In the genomic region with DNA sequence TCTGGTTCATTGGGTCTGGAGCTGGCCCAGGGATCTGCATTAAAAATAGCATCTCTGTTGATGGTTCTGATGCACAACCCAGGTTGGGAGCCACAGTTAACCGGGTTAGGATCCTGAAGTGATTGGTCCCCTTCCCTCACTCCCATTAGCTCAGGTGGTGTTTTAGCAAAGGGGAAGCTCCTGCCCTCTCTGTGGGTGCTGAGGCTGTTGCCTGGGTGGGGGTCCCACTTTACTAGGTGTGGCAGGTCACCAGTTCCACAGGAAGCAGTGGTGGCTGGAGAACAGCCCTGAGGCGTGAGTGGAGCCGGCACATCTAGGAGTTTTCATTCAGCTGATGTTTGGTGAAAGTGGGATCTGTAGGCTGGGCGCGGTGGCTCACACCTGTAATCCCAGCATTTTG, we compare ENCODE assay signal across 23 cellular contexts.
DNase-seq lines count a peak whose midpoint lies in the region; ATAC-seq and TF ChIP-seq lines count a peak whose summit lies in the region.
"Had no signal": no experiment of that assay in that cellular context is flagged by ENCODE, and none has a peak within 500 bp of the region (broad histone marks: within the 10 kb centered on the region; RNA-seq: fewer than 3 reads in every experiment).

No MANE protein-coding gene starts in this region.

- TF ChIP-seq CTCF in CD4-positive, alpha-beta T cell (IDR thresholded peaks at IDR 0.05) = no peak
- TF ChIP-seq CTCF in esophagus muscularis mucosa (IDR thresholded peaks at IDR 0.05) (no peak), stomach (IDR thresholded peaks at IDR 0.05) (no peak)

- intact Hi-C loops in CD4-positive, alpha-beta T cell (cut with DNase I, micrococcal nuclease) = loop anchor here in 1 of 2 experiments (5.0 kb wide), 1 partner anchor 64 kb away; no protein-coding TSS in a partner anchor
- intact Hi-C loops in esophagus muscularis mucosa (cut with DNase I) = no loop called here
- intact Hi-C loops in stomach (cut with DNase I; ENCODE audit: low total_unique reads) = no loop called here

- 100% methylated on average over 3 of the region's 5 CpGs for WGBS in esophagus muscularis mucosa
- WGBS in stomach, 5 donors = 88 to 97% (median 93%) methylated on average over 5 of the region's 5 CpGs

- peaks cover 5% of the 10 kb centered on the region for H3K36me3 Mint-ChIP-seq in activated T-cell treated with anti-CD3 and anti-CD28 coated beads, Interleukin-2, amount 50 U/mL, for 24 hours (ENCODE audit: low read depth)
- peaks cover 38% of the 10 kb centered on the region for H3K36me3 Mint-ChIP-seq in CD4-positive, alpha-beta T cell (ENCODE audit: low read depth)

- H3K4me1 Mint-ChIP-seq in activated T-cell treated with anti-CD3 and anti-CD28 coated beads, Interleukin-2, amount 50 U/mL, for 24 hours (ENCODE audit: low read depth) = peaks cover 41% of the 10 kb centered on the region
- H3K4me1 Mint-ChIP-seq in CD4-positive, alpha-beta T cell (ENCODE audit: low read depth) = peaks cover 73% of the 10 kb centered on the region

- no peak overlapping the region for H3K4me3 Mint-ChIP-seq in activated T-cell treated with anti-CD3 and anti-CD28 coated beads, Interleukin-2, amount 50 U/mL, for 24 hours
- H3K4me3 Mint-ChIP-seq in CD4-positive, alpha-beta T cell = no peak overlapping the region
- H3K4me3 Mint-ChIP-seq: CD4-positive, alpha-beta memory T cell had no signal

- TF ChIP-seq POLR2A in esophagus muscularis mucosa (IDR thresholded peaks at IDR 0.05; ENCODE audit: low read depth) (no peak), stomach (IDR thresholded peaks at IDR 0.05) (no peak)

- H3K36me3 ChIP-seq in esophagus muscularis mucosa = no peaks in the 10 kb centered on the region
- H3K36me3 ChIP-seq in stomach = no peaks in the 10 kb centered on the region
- H3K36me3 ChIP-seq: BLaER1, HAP-1, Peyer's patch had no signal

- H3K27ac Mint-ChIP-seq in activated T-cell treated with anti-CD3 and anti-CD28 coated beads, Interleukin-2, amount 50 U/mL, for 24 hours = no peak overlapping the region
- peak overlapping the region; percentile 87 for H3K27ac Mint-ChIP-seq in CD4-positive, alpha-beta T cell

- no peaks in the 10 kb centered on the region for H3K27me3 Mint-ChIP-seq in activated T-cell treated with anti-CD3 and anti-CD28 coated beads, Interleukin-2, amount 50 U/mL, for 24 hours
- no peaks in the 10 kb centered on the region for H3K27me3 Mint-ChIP-seq in CD4-positive, alpha-beta T cell
- H3K27me3 Mint-ChIP-seq: CD4-positive, alpha-beta memory T cell had no signal

- H3K4me3 ChIP-seq in esophagus muscularis mucosa (no peak overlapping the region), stomach (no peak overlapping the region)
- H3K4me3 ChIP-seq: BLaER1, HAP-1, Peyer's patch, SJCRH30 had no signal

- no peak for ATAC-seq in CD4-positive, alpha-beta T cell (ENCODE audit: poor library complexity)
- ATAC-seq in HG03135 (IDR thresholded peaks at IDR 0.05; ENCODE audit: unreplicated experiment) = no peak

- no peaks in the 10 kb centered on the region for H3K27me3 ChIP-seq in CD4-positive, alpha-beta T cell (ENCODE audit: control insufficient read depth, insufficient read depth, low read length)
- no peaks in the 10 kb centered on the region for H3K27me3 ChIP-seq in esophagus muscularis mucosa
- H3K27me3 ChIP-seq in stomach = no peaks in the 10 kb centered on the region
- H3K27me3 ChIP-seq: BLaER1, Peyer's patch, SJCRH30 had no signal

- CTCF ChIA-PET in CD4-positive, alpha-beta T cell (lab: Charles Lee) = interaction anchor here (1.0 to 2.1 kb wide), 2 partner anchors 94 to 96 kb away, joined by 3 to 5 read pairs; no protein-coding TSS in a partner anchor

- TF ChIP-seq EP300 in esophagus muscularis mucosa (IDR thresholded peaks at IDR 0.05) = no peak
- TF ChIP-seq EP300 in stomach (IDR thresholded peaks at IDR 0.05) = no peak

- POLR2A ChIA-PET in CD4-positive, alpha-beta T cell (lab: Charles Lee) = interaction anchor here (1.1 to 1.2 kb wide), 2 partner anchors 26 to 71 kb away, joined by 3 read pairs; no protein-coding TSS in a partner anchor

- no peak overlapping the region for H3K27ac ChIP-seq in CD4-positive, alpha-beta T cell (ENCODE audit: low read depth, low read length)
- H3K27ac ChIP-seq in esophagus muscularis mucosa (replicated peaks in 1 of 4) = peak overlapping the region; percentile 84 to 92 (median 90)
- H3K27ac ChIP-seq in stomach = peak overlapping the region in 3 of 5 donors; percentile 33 to 90 (median 90)
- H3K27ac ChIP-seq: 22Rv1, BLaER1, KMS-11, SJCRH30 had no signal

- H3K4me1 ChIP-seq in esophagus muscularis mucosa (peaks cover 85 to 100% (median 97%) of the 10 kb centered on the region in 4 donors), stomach (peaks cover 9 to 90% (median 65%) of the 10 kb centered on the region in 4 donors)

- peak; percentile 29 for DNase-seq in activated T-cell treated with anti-CD3 and anti-CD28 coated beads, Interleukin-2, amount 50 U/mL, for 24 hours
- DNase-seq in activated T-cell treated with anti-CD3 and anti-CD28 coated beads for 4 hours (no peak), esophagus muscularis mucosa (ENCODE audit: extremely low spot score) (no peak), stomach (no peak), NCI-H1417 treated with DMSO at 0.1 percent for 48 hours (lab: John Stamatoyannopoulos, UW) (no peak)
- DNase-seq in CD4-positive, alpha-beta T cell = peak in 1 of 10 experiments; percentile 27
- DNase-seq in activated CD8-positive, alpha-beta memory T cell treated with anti-CD3 and anti-CD28 coated beads for 24 hours = no peak
- DNase-seq: ACHN; CD4-positive, alpha-beta memory T cell; NCI-H1105; NCI-H1694; NCI-H2081; NCI-H2171; NCI-H345; NCI-H524; NCI-H774; Peyer's patch; SJCRH30 had no signal

- no peaks in the 10 kb centered on the region for H3K9me3 Mint-ChIP-seq in activated T-cell treated with anti-CD3 and anti-CD28 coated beads, Interleukin-2, amount 50 U/mL, for 24 hours
- no peaks in the 10 kb centered on the region for H3K9me3 Mint-ChIP-seq in CD4-positive, alpha-beta T cell
- H3K9me3 Mint-ChIP-seq: CD4-positive, alpha-beta memory T cell had no signal

- H3K9me3 ChIP-seq in CD4-positive, alpha-beta T cell (ENCODE audit: control insufficient read depth, low read length) = no peaks in the 10 kb centered on the region
- no peaks in the 10 kb centered on the region for H3K9me3 ChIP-seq in esophagus muscularis mucosa
- H3K9me3 ChIP-seq in stomach = no peaks in the 10 kb centered on the region
- H3K9me3 ChIP-seq: BLaER1, HAP-1, Peyer's patch, SJCRH30 had no signal
